Comparison of ENCODE assay signal across 9 cellular contexts in the genomic region with DNA sequence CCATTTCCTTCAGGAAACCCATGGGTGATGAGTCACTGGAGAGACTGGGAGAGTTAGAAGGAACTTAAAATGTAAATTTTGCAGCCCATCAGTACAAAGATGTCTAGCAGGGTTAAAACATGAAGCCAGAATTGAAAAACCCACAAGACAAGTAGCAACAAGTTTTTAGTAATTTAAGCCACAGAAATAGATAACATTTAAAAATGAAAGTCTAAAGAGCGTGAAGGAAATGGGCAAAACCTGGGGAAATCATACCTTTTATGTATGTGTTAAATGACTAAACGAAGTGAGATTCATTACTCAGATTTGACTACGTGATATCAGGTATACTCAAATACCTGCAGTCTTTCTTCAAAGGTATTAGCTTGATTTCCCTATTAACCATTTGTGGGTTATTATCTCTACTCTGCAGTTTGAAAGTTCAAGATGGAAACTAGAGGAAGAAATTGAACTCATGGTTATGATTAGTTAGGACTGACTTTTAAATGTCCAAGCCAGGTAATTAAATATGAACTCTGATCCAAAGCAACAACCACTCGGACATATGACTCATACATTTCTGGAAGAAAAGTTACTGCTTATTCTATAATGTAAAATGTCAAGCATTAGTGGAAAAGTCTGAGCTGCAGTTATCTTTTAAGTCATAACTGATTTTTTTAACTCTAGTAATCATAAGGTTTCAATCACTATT.
DNase-seq lines count a peak whose midpoint lies in the region; ATAC-seq and FAIRE-seq lines count a peak whose summit lies in the region.
"Had no signal": no experiment of that assay in that cellular context is flagged by ENCODE, and none has a peak within 500 bp of the region (broad histone marks: within the 10 kb centered on the region; RNA-seq: fewer than 3 reads in every experiment).

No MANE protein-coding gene starts in this region.

- H3K4me3 Mint-ChIP-seq in activated CD4-positive, alpha-beta T cell treated with anti-CD3 and anti-CD28 coated beads for 36 hours: peak overlapping the region; percentile 30
- H3K4me3 Mint-ChIP-seq in activated naive CD8-positive, alpha-beta T cell: peak overlapping the region; percentile 46

- no peak overlapping the region for H3K9ac ChIP-seq in skeletal muscle satellite cell (ENCODE audit: low read depth, low read length)

- intact Hi-C loops in activated CD4-positive, alpha-beta T cell treated with anti-CD3 and anti-CD28 coated beads for 36 hours (cut with DNase I, micrococcal nuclease): loop anchor here (1.0 to 10.0 kb wide), 9 partner anchors 43 to 1694 kb away; a partner anchor contains a TSS

- peak overlapping the region; percentile 33 for H3K4me2 ChIP-seq in skeletal muscle satellite cell (ENCODE audit: low read length)

- H3K27me3 Mint-ChIP-seq in activated CD4-positive, alpha-beta T cell treated with anti-CD3 and anti-CD28 coated beads for 36 hours: no peaks in the 10 kb centered on the region
- H3K27me3 Mint-ChIP-seq in activated naive CD8-positive, alpha-beta T cell: no peaks in the 10 kb centered on the region

- POLR2A ChIA-PET in activated CD4-positive, alpha-beta T cell treated with anti-CD3 and anti-CD28 coated beads for 36 hours (lab: Charles Lee): interaction anchor here (1.0 to 1.3 kb wide), 2 partner anchors 55 to 84 kb away, joined by 3 to 11 read pairs; a partner anchor contains a TSS

- no peaks in the 10 kb centered on the region for H3K36me3 ChIP-seq in skeletal muscle satellite cell (ENCODE audit: insufficient read depth, low read length)
- H3K36me3 ChIP-seq: thoracic aorta had no signal

- no peak for DNase-seq in activated CD4-positive, alpha-beta T cell treated with anti-CD3 and anti-CD28 coated beads for 36 hours
- no peak for DNase-seq in activated CD4-positive, alpha-beta T cell treated with anti-CD3 and anti-CD28 coated beads for 48 hours
- DNase-seq in pons (ENCODE audit: low spot score) (no peak), frontal cortex (ENCODE audit: low spot score in 2 of 2) (no peak)
- DNase-seq in central memory CD4-positive, alpha-beta T cell: no peak

- peaks cover 75% of the 10 kb centered on the region for H3K4me1 Mint-ChIP-seq in activated CD4-positive, alpha-beta T cell treated with anti-CD3 and anti-CD28 coated beads for 36 hours
- peaks cover 74% of the 10 kb centered on the region for H3K4me1 Mint-ChIP-seq in activated naive CD8-positive, alpha-beta T cell (ENCODE audit: low read depth)

- H3K9me3 ChIP-seq in skeletal muscle satellite cell (replicated peaks; ENCODE audit: low read length): no peaks in the 10 kb centered on the region
- H3K9me3 ChIP-seq: thoracic aorta had no signal

- H3K27me3 ChIP-seq in skeletal muscle satellite cell (ENCODE audit: control insufficient read depth, insufficient read depth, low read length): no peaks in the 10 kb centered on the region

- peak overlapping the region; percentile 83 for H3K27ac Mint-ChIP-seq in activated CD4-positive, alpha-beta T cell treated with anti-CD3 and anti-CD28 coated beads for 36 hours
- H3K27ac Mint-ChIP-seq in activated naive CD8-positive, alpha-beta T cell: peak overlapping the region; percentile 90

- no peak for FAIRE-seq in frontal cortex (lab: Jason Lieb, UNC)

- peaks cover 27% of the 10 kb centered on the region for H3K4me1 ChIP-seq in skeletal muscle satellite cell (ENCODE audit: control insufficient read depth, insufficient read depth, low read length)

- peak overlapping the region; percentile 15 for H3K4me3 ChIP-seq in skeletal muscle satellite cell (ENCODE audit: low read length)
- H3K4me3 ChIP-seq: thoracic aorta had no signal

- CTCF ChIA-PET in activated CD4-positive, alpha-beta T cell treated with anti-CD3 and anti-CD28 coated beads for 36 hours (lab: Charles Lee): interaction anchor here (0.7 to 1.1 kb wide), 4 partner anchors 30 to 499 kb away, joined by 3 to 5 read pairs (median 4); a partner anchor contains a TSS

- H3K36me3 Mint-ChIP-seq in activated CD4-positive, alpha-beta T cell treated with anti-CD3 and anti-CD28 coated beads for 36 hours (ENCODE audit: low read depth): peaks cover 20% of the 10 kb centered on the region
- peaks cover 18% of the 10 kb centered on the region for H3K36me3 Mint-ChIP-seq in activated naive CD8-positive, alpha-beta T cell

- ATAC-seq in activated CD4-positive, alpha-beta T cell treated with anti-CD3 and anti-CD28 coated beads for 36 hours: peak; percentile 70
- peak; percentile 42 for ATAC-seq in HG03060 (IDR thresholded peaks at IDR 0.05; ENCODE audit: low read depth, unreplicated experiment)

- no peaks in the 10 kb centered on the region for H3K9me3 Mint-ChIP-seq in activated CD4-positive, alpha-beta T cell treated with anti-CD3 and anti-CD28 coated beads for 36 hours (ENCODE audit: low read depth)
- no peaks in the 10 kb centered on the region for H3K9me3 Mint-ChIP-seq in activated naive CD8-positive, alpha-beta T cell (ENCODE audit: low read depth)
